In genomic region chr17:35056013-35056412, GRCh38 we compare ENCODE assay signal across 20 cellular contexts. TPM values are rescaled to one million over a fixed set of nuclear protein-coding genes. Genes with fewer than 3 reads are reported as not detected.
A peak's percentile ranks its signal among the peaks of the same experiment; 100 is the strongest.
DNase-seq lines count a peak whose midpoint lies in the region; ATAC-seq and TF ChIP-seq lines count a peak whose summit lies in the region.
"Had no signal": no experiment of that assay in that cellular context is flagged by ENCODE, and none has a peak within 500 bp of the region (broad histone marks: within the 10 kb centered on the region; RNA-seq: fewer than 3 reads in every experiment).

No MANE protein-coding gene starts in this region.

- H3K36me3 ChIP-seq in CD4-positive, CD25-positive, alpha-beta regulatory T cell (ENCODE audit: control insufficient read depth, insufficient read depth, low read length) = peaks cover 19% of the 10 kb centered on the region
- no peaks in the 10 kb centered on the region for H3K36me3 ChIP-seq in HEK293 (ENCODE audit: control insufficient read depth in 2 of 2, insufficient read depth in 1 of 2, low read length in 2 of 2)
- no peaks in the 10 kb centered on the region for H3K36me3 ChIP-seq in WERI-Rb-1
- H3K36me3 ChIP-seq: adrenal gland, cardiac muscle cell, left ventricle myocardium inferior had no signal

- no peaks in the 10 kb centered on the region for H3K9me3 ChIP-seq in CD4-positive, CD25-positive, alpha-beta regulatory T cell (ENCODE audit: control insufficient read depth in 2 of 2, low read length in 2 of 2)
- H3K9me3 ChIP-seq in HEK293 (ENCODE audit: control insufficient read depth, insufficient read depth, low read depth, low read length) = no peaks in the 10 kb centered on the region
- no peaks in the 10 kb centered on the region for H3K9me3 ChIP-seq in WERI-Rb-1 (ENCODE audit: severe bottlenecking)
- H3K9me3 ChIP-seq: adrenal gland, left ventricle myocardium inferior, testis had no signal

- no peak for TF ChIP-seq CTCF in HEK293 (tag by site-specific recombination; IDR thresholded peaks at IDR 0.05)
- no peak for TF ChIP-seq CTCF in WERI-Rb-1 (IDR thresholded peaks at IDR 0.05; ENCODE audit: low read depth, low read length)
- no peak for TF ChIP-seq CTCF in coronary artery (IDR thresholded peaks at IDR 0.05)

- no peak for ATAC-seq in CD4-positive, CD25-positive, alpha-beta regulatory T cell (ENCODE audit: low read depth in 2 of 2)
- no peak for ATAC-seq in effector memory CD8-positive, alpha-beta T cell (replicated peaks)
- no peak for ATAC-seq in naive B cell (ENCODE audit: low read depth in 2 of 2)
- ATAC-seq: HCT116 had no signal

- H3K36me3 Mint-ChIP-seq in CD4-positive, CD25-positive, alpha-beta regulatory T cell = peaks cover 48% of the 10 kb centered on the region
- peaks cover 7% of the 10 kb centered on the region for H3K36me3 Mint-ChIP-seq in effector memory CD8-positive, alpha-beta T cell (ENCODE audit: insufficient read depth)
- peaks cover 0 to 14% of the 10 kb centered on the region in 2 donors for H3K36me3 Mint-ChIP-seq in naive B cell

- H3K27ac Mint-ChIP-seq in CD4-positive, CD25-positive, alpha-beta regulatory T cell = peak overlapping the region; percentile 87 to 90 (median 89)
- H3K27ac Mint-ChIP-seq in effector memory CD8-positive, alpha-beta T cell = peak overlapping the region; percentile 66 to 83
- peak overlapping the region in 5 of 6 donors; percentile 16 to 87 (median 60) for H3K27ac Mint-ChIP-seq in naive B cell
- H3K27ac Mint-ChIP-seq: activated CD4-positive, alpha-beta memory T cell treated with anti-CD3 and anti-CD28 coated beads, Interleukin-2, amount 10 ng/mL, durations not matched to agents 7 days and 5 days; progenitor cell of endocrine pancreas had no signal

- peaks cover 48% of the 10 kb centered on the region for H3K4me1 ChIP-seq in CD4-positive, CD25-positive, alpha-beta regulatory T cell (ENCODE audit: control insufficient read depth, insufficient read depth, low read length, poor library complexity, severe bottlenecking)
- H3K4me1 ChIP-seq in HEK293 (ENCODE audit: control insufficient read depth, insufficient read depth, low read length) = peaks cover 6% of the 10 kb centered on the region

- POLR2A ChIA-PET in HEK293 (lab: Yijun Ruan, JAX) = no interaction called here

- H3K4me1 Mint-ChIP-seq in CD4-positive, CD25-positive, alpha-beta regulatory T cell = peaks cover 35 to 90% (median 78%) of the 10 kb centered on the region in 4 donors
- H3K4me1 Mint-ChIP-seq in effector memory CD8-positive, alpha-beta T cell (ENCODE audit: low read depth in 2 of 2) = peaks cover 44 to 72% of the 10 kb centered on the region in 2 donors
- H3K4me1 Mint-ChIP-seq in naive B cell = peaks cover 25 to 35% (median 29%) of the 10 kb centered on the region in 3 donors

- DNase-seq in CD4-positive, CD25-positive, alpha-beta regulatory T cell = no peak
- no peak for DNase-seq in effector memory CD8-positive, alpha-beta T cell
- DNase-seq in naive B cell = no peak
- no peak for DNase-seq in middle frontal gyrus (ENCODE audit: extremely low spot score, low spot score)
- DNase-seq in WERI-Rb-1 = no peak
- DNase-seq in pons (ENCODE audit: low spot score) = no peak
- DNase-seq in coronary artery (ENCODE audit: low spot score) = no peak
- DNase-seq: activated CD4-positive, alpha-beta memory T cell treated with anti-CD3 and anti-CD28 coated beads, Interleukin-2, amount 10 ng/mL, durations not matched to agents 7 days and 5 days; adrenal gland; DMS153; hypothalamus; left ventricle myocardium inferior; NCI-H1417 treated with DMSO at 0.1 percent for 48 hours; NCI-H345; RPMI8226; testis had no signal

- H3K4me3 ChIP-seq in CD4-positive, CD25-positive, alpha-beta regulatory T cell (ENCODE audit: low read depth, low read length) = no peak overlapping the region
- H3K4me3 ChIP-seq in HEK293 (ENCODE audit: low read depth, low read length) = no peak overlapping the region
- no peak overlapping the region for H3K4me3 ChIP-seq in WERI-Rb-1 (ENCODE audit: low read depth, low read length)
- H3K4me3 ChIP-seq in coronary artery = no peak overlapping the region
- H3K4me3 ChIP-seq: adrenal gland, cardiac muscle cell, left ventricle myocardium inferior, testis had no signal

- H3K9me3 Mint-ChIP-seq in CD4-positive, CD25-positive, alpha-beta regulatory T cell = peaks cover 0 to 4% (median 0%) of the 10 kb centered on the region in 7 donors
- peaks cover 0 to 7% of the 10 kb centered on the region in 2 donors for H3K9me3 Mint-ChIP-seq in effector memory CD8-positive, alpha-beta T cell
- H3K9me3 Mint-ChIP-seq in naive B cell = no peaks in the 10 kb centered on the region
- H3K9me3 Mint-ChIP-seq: activated CD4-positive, alpha-beta memory T cell treated with anti-CD3 and anti-CD28 coated beads, Interleukin-2, amount 10 ng/mL, durations not matched to agents 7 days and 5 days had no signal

- CTCF ChIA-PET in HEK293 (lab: Yijun Ruan, JAX) = interaction anchor here (0.6 kb wide), 1 partner anchor 512 kb away, joined by 3 read pairs; no protein-coding TSS in a partner anchor

- no peak overlapping the region for H3K27ac ChIP-seq in CD4-positive, CD25-positive, alpha-beta regulatory T cell (ENCODE audit: insufficient read depth, low read length, poor library complexity, severe bottlenecking)
- no peak overlapping the region for H3K27ac ChIP-seq in HEK293 (ENCODE audit: extremely low read depth, low read depth, low read length)
- H3K27ac ChIP-seq in WERI-Rb-1 = no peak overlapping the region
- H3K27ac ChIP-seq in coronary artery = no peak overlapping the region
- H3K27ac ChIP-seq: adrenal gland, cardiac muscle cell, left ventricle myocardium inferior, testis had no signal

- no peaks in the 10 kb centered on the region for H3K27me3 ChIP-seq in CD4-positive, CD25-positive, alpha-beta regulatory T cell (ENCODE audit: control insufficient read depth, insufficient read depth, low read length)
- H3K27me3 ChIP-seq in WERI-Rb-1 (ENCODE audit: insufficient read depth, low read depth, severe bottlenecking) = no peaks in the 10 kb centered on the region
- H3K27me3 ChIP-seq: adrenal gland, cardiac muscle cell, testis had no signal

- peak overlapping the region in 3 of 4 donors; percentile 18 to 72 (median 61) for H3K4me3 Mint-ChIP-seq in CD4-positive, CD25-positive, alpha-beta regulatory T cell
- no peak overlapping the region for H3K4me3 Mint-ChIP-seq in effector memory CD8-positive, alpha-beta T cell
- peak overlapping the region in 1 of 8 donors; percentile 56 for H3K4me3 Mint-ChIP-seq in naive B cell
- H3K4me3 Mint-ChIP-seq: activated CD4-positive, alpha-beta memory T cell treated with anti-CD3 and anti-CD28 coated beads, Interleukin-2, amount 10 ng/mL, durations not matched to agents 7 days and 5 days had no signal

- H3K27me3 Mint-ChIP-seq in CD4-positive, CD25-positive, alpha-beta regulatory T cell = no peaks in the 10 kb centered on the region
- no peaks in the 10 kb centered on the region for H3K27me3 Mint-ChIP-seq in effector memory CD8-positive, alpha-beta T cell
- no peaks in the 10 kb centered on the region for H3K27me3 Mint-ChIP-seq in naive B cell
- H3K27me3 Mint-ChIP-seq: activated CD4-positive, alpha-beta memory T cell treated with anti-CD3 and anti-CD28 coated beads, Interleukin-2, amount 10 ng/mL, durations not matched to agents 7 days and 5 days; progenitor cell of endocrine pancreas had no signal

TF ChIP-seq in HEK293, 187 proteins besides CTCF, POLR2A, EP300 and RAD21:
- TF ChIP-seq ZNF341 (tag by site-specific recombination; IDR thresholded peaks at IDR 0.05; ENCODE audit: low read depth) (no peak), ZNF266 (tag by site-specific recombination; IDR thresholded peaks at IDR 0.05; ENCODE audit: low read depth) (no peak), PRDM1 (tag by site-specific recombination; IDR thresholded peaks at IDR 0.05) (peak; percentile 85), ZFHX2 (tag by site-specific recombination; conservative IDR thresholded peaks at IDR 0.05) (peak; percentile 25; the same call in 1 of the 2 replicates), ZNF398 (tag by site-specific recombination; IDR thresholded peaks at IDR 0.05) (no peak)

RNA-seq across cellular contexts. Expression of gene RFFL, which starts 7.5 kb away (rescaled TPM):
- 118 TPM for total RNA-seq in CD4-positive, CD25-positive, alpha-beta regulatory T cell
- polyA plus RNA-seq in CD4-positive, CD25-positive, alpha-beta regulatory T cell = 100 to 1,000 TPM in 1 of 4 donors, 10 to 100 TPM in 3; 69.8 to 128 (median 79.3) TPM
- polyA plus RNA-seq in naive B cell (ENCODE audit: low read depth in 6 of 6) = 10 to 100 TPM; 15.9 to 27.4 (median 22.3) TPM

Comparison
In these comparisons a context has a peak if more than half of its experiments do, and no peak if none do; other contexts are left out.
1. H3K4me3 Mint-ChIP-seq: peak in CD4-positive, CD25-positive, alpha-beta regulatory T cell (3 of 4); none in effector memory CD8-positive, alpha-beta T cell (0 of 2).
2. Peak in every context shown above with its lines, with median percentiles within 50 percentile points of each other: H3K27ac Mint-ChIP-seq.